1 cellular context compared by ENCODE assay signal in the genomic region with DNA sequence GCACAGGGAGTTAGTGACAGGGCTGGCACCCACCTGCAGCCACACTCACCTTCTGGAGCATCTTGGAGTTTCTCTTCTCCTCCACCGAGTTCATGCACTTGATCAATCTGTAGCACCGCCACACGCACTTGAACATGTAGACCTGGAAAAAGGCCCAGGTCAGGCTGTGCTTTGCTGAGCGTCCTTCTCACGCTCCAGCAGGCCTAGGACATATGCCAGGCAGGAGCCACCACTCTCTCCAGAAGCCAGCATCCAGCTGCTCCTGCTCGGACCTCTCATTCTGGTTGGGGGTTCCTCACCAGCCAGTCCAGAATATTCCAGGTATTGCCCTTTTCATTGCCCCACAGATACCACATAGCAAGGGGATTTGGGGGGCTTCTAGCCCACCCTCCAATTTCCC.
A peak's percentile ranks its signal among the peaks of the same experiment; 100 is the strongest.
TF ChIP-seq lines count a peak whose summit lies in the region.

No MANE protein-coding gene starts in this region.

TF ChIP-seq in K562, 482 proteins besides CTCF, POLR2A, EP300 and RAD21:
- 0 out of 2 replicates have a peak, but pooled peaks have one; percentile 34 for TF ChIP-seq HIVEP1 (CRISPR knock-in tag; IDR thresholded peaks at IDR 0.05)
- TF ChIP-seq, protein P1, sequence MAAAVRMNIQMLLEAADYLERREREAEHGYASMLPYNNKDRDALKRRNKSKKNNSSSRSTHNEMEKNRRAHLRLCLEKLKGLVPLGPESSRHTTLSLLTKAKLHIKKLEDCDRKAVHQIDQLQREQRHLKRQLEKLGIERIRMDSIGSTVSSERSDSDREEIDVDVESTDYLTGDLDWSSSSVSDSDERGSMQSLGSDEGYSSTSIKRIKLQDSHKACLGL (CRISPR knock-in tag; IDR thresholded peaks at IDR 0.05; ENCODE audit: borderline replicate concordance, poor library complexity, severe bottlenecking), result no peak
- TF ChIP-seq ZNF165 (CRISPR knock-in tag; IDR thresholded peaks at IDR 0.05; ENCODE audit: borderline replicate concordance), result 0 out of 2 replicates have a peak, but pooled peaks have one; percentile 44
TF ChIP-seq in K562: peak in this region for 2.
